Comparison of ENCODE assay signal across 8 cellular contexts in the genomic region with DNA sequence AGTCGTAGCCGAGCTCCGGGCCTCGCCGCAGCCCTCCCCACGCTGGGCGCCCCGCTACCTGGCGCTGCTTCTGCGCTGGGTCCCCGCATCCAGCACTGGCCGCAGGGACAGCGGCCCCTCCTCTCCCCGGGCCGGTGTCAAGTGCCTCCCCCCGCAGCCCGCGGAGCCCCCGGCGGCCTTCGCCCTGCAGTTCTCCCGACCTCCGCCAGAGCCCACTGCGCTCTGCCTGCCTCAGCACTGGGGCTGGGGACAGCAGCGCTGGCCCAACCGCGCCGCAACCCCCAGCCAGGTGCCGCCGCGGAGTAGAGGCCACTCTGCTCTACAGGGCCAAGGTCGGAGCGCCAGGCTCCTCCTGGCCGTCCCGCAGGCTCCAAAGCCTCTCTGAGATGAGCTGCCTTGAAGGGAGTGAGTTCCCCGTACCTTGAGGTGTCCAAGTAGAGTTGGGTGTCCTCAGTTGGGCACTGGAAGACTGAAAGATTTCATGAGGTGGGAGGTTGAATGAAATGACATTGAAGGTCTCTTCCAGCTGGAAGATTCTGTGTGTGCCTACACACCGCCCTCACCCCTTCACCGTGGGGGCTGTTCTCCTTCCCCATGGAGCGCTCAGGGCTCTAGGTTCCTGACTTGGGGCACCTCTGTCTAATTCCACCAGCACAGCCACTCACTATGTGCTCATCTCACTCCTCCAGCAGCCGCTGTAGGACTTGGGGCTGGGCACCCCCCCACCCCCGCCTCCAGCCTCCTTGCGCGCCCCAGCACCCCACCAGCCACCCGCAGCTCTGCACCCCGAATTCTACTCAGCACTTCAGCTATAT. TPM values are rescaled to one million over a fixed set of nuclear protein-coding genes. Genes with fewer than 3 reads are reported as not detected.
DNase-seq lines count a peak whose midpoint lies in the region; ATAC-seq and TF ChIP-seq lines count a peak whose summit lies in the region.

No MANE protein-coding gene starts in this region.

- H3K4me1 Mint-ChIP-seq in activated naive CD8-positive, alpha-beta T cell treated with anti-CD3 and anti-CD28 coated beads for 36 hours, result peaks cover 40% of the 10 kb centered on the region
- H3K4me1 Mint-ChIP-seq in osteocyte (ENCODE audit: unreplicated experiment), result peaks cover 18% of the 10 kb centered on the region

- peak; percentile 36 for DNase-seq in GM04504 (ENCODE audit: low read depth)
- peak; percentile 99 for DNase-seq in H7
- peak; percentile 71 for DNase-seq in M059J (ENCODE audit: low read depth)
- DNase-seq in activated naive CD8-positive, alpha-beta T cell treated with anti-CD3 and anti-CD28 coated beads for 36 hours, result peak; percentile 92
- DNase-seq in Right ventricle myocardium superior, result peak; percentile 88
- DNase-seq in osteocyte (ENCODE audit: extremely low spot score, unreplicated experiment), result peak; percentile 95

- H3K4me1 ChIP-seq in thymus (ENCODE audit: control insufficient read depth, insufficient read depth, low read length), result peaks cover 8% of the 10 kb centered on the region

- no peaks in the 10 kb centered on the region for H3K9me3 ChIP-seq in thymus (ENCODE audit: control insufficient read depth)

- peak; percentile 95 for ATAC-seq in SK-N-SH treated with all-trans-retinoic acid at 6 μM for 48 hours
- peak; percentile 87 for ATAC-seq in Right ventricle myocardium superior (ENCODE audit: poor library complexity)

- WGBS in thymus, result 21% methylated on average over 45 of the region's 45 CpGs

- peaks cover 3% of the 10 kb centered on the region for H3K36me3 Mint-ChIP-seq in activated naive CD8-positive, alpha-beta T cell treated with anti-CD3 and anti-CD28 coated beads for 36 hours
- H3K36me3 Mint-ChIP-seq in osteocyte (ENCODE audit: unreplicated experiment), result no peaks in the 10 kb centered on the region

- H3K9me3 Mint-ChIP-seq in activated naive CD8-positive, alpha-beta T cell treated with anti-CD3 and anti-CD28 coated beads for 36 hours, result no peaks in the 10 kb centered on the region
- H3K9me3 Mint-ChIP-seq in osteocyte (ENCODE audit: unreplicated experiment), result no peaks in the 10 kb centered on the region

- no peaks in the 10 kb centered on the region; the same call in 1 of the 2 replicates for H3K27me3 ChIP-seq in H7 (ENCODE audit: control insufficient read depth, insufficient read depth, low read length)
- no peaks in the 10 kb centered on the region for H3K27me3 ChIP-seq in thymus (ENCODE audit: control insufficient read depth, insufficient read depth)

- H3K4me3 ChIP-seq in H7 (ENCODE audit: insufficient read depth, low read depth, low read length) (peak overlapping the region; percentile 46), thymus (ENCODE audit: low read length) (peak overlapping the region; percentile 88)

- peak overlapping the region; percentile 81 for H3K4me3 Mint-ChIP-seq in activated naive CD8-positive, alpha-beta T cell treated with anti-CD3 and anti-CD28 coated beads for 36 hours
- peak overlapping the region; percentile 72 for H3K4me3 Mint-ChIP-seq in osteocyte (ENCODE audit: unreplicated experiment)

- TF ChIP-seq CTCF in osteocyte (IDR thresholded peaks at IDR 0.05), result peak; percentile 97

- H3K27ac Mint-ChIP-seq in activated naive CD8-positive, alpha-beta T cell treated with anti-CD3 and anti-CD28 coated beads for 36 hours, result peak overlapping the region; percentile 84
- H3K27ac Mint-ChIP-seq in osteocyte (ENCODE audit: unreplicated experiment), result no peak overlapping the region

- intact Hi-C loops in Right ventricle myocardium superior (cut with DNase I), result loop anchor here (2.0 kb wide), 1 partner anchor 180 kb away; no protein-coding TSS in a partner anchor

- no peak overlapping the region for H3K27ac ChIP-seq in thymus (ENCODE audit: low read depth)

- H3K36me3 ChIP-seq in H7 (replicated peaks; ENCODE audit: control insufficient read depth, insufficient read depth, low read length) (no peaks in the 10 kb centered on the region), thymus (ENCODE audit: control insufficient read depth, insufficient read depth) (no peaks in the 10 kb centered on the region)

- no peaks in the 10 kb centered on the region for H3K27me3 Mint-ChIP-seq in activated naive CD8-positive, alpha-beta T cell treated with anti-CD3 and anti-CD28 coated beads for 36 hours
- H3K27me3 Mint-ChIP-seq in osteocyte (ENCODE audit: unreplicated experiment), result no peaks in the 10 kb centered on the region

TF ChIP-seq in SK-N-SH treated with all-trans-retinoic acid at 6 μM for 48 hours, 23 proteins besides CTCF, POLR2A, EP300 and RAD21 (continues in another document):
- TF ChIP-seq TOX (CRISPR knock-in tag; IDR thresholded peaks at IDR 0.05; ENCODE audit: borderline replicate concordance), result no peak
- TF ChIP-seq RARB (CRISPR knock-in tag; IDR thresholded peaks at IDR 0.05), result no peak
- 0 out of 2 replicates have a peak, but pooled peaks have one; percentile 45 for TF ChIP-seq OSR1 (CRISPR knock-in tag; IDR thresholded peaks at IDR 0.05)
- TF ChIP-seq ZNF70 (CRISPR knock-in tag; IDR thresholded peaks at IDR 0.05), result peak; percentile 39; the same call in 1 of the 2 replicates
- 0 out of 2 replicates have a peak, but pooled peaks have one; percentile 41 for TF ChIP-seq ZFP30 (CRISPR knock-in tag; IDR thresholded peaks at IDR 0.05)
- TF ChIP-seq, protein P1, sequence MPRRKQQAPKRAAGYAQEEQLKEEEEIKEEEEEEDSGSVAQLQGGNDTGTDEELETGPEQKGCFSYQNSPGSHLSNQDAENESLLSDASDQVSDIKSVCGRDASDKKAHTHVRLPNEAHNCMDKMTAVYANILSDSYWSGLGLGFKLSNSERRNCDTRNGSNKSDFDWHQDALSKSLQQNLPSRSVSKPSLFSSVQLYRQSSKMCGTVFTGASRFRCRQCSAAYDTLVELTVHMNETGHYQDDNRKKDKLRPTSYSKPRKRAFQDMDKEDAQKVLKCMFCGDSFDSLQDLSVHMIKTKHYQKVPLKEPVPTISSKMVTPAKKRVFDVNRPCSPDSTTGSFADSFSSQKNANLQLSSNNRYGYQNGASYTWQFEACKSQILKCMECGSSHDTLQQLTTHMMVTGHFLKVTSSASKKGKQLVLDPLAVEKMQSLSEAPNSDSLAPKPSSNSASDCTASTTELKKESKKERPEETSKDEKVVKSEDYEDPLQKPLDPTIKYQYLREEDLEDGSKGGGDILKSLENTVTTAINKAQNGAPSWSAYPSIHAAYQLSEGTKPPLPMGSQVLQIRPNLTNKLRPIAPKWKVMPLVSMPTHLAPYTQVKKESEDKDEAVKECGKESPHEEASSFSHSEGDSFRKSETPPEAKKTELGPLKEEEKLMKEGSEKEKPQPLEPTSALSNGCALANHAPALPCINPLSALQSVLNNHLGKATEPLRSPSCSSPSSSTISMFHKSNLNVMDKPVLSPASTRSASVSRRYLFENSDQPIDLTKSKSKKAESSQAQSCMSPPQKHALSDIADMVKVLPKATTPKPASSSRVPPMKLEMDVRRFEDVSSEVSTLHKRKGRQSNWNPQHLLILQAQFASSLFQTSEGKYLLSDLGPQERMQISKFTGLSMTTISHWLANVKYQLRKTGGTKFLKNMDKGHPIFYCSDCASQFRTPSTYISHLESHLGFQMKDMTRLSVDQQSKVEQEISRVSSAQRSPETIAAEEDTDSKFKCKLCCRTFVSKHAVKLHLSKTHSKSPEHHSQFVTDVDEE (CRISPR knock-in tag; IDR thresholded peaks at IDR 0.05), result peak; percentile 76
- 0 out of 2 replicates have a peak, but pooled peaks have one; percentile 79 for TF ChIP-seq ZNF565 (CRISPR knock-in tag; conservative IDR thresholded peaks at IDR 0.05; ENCODE audit: low read depth)
- no peak for TF ChIP-seq ARNTL (CRISPR knock-in tag; IDR thresholded peaks at IDR 0.05; ENCODE audit: borderline replicate concordance, low read depth)
- TF ChIP-seq ISL1 (CRISPR knock-in tag; IDR thresholded peaks at IDR 0.05), result 0 out of 2 replicates have a peak, but pooled peaks have one; percentile 28
- 0 out of 2 replicates have a peak, but pooled peaks have one; percentile 62 for TF ChIP-seq POU6F1 (CRISPR knock-in tag; IDR thresholded peaks at IDR 0.05; ENCODE audit: borderline replicate concordance, low read depth)
- TF ChIP-seq, protein P2, sequence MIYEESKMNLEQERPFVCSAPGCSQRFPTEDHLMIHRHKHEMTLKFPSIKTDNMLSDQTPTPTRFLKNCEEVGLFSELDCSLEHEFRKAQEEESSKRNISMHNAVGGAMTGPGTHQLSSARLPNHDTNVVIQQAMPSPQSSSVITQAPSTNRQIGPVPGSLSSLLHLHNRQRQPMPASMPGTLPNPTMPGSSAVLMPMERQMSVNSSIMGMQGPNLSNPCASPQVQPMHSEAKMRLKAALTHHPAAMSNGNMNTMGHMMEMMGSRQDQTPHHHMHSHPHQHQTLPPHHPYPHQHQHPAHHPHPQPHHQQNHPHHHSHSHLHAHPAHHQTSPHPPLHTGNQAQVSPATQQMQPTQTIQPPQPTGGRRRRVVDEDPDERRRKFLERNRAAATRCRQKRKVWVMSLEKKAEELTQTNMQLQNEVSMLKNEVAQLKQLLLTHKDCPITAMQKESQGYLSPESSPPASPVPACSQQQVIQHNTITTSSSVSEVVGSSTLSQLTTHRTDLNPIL (CRISPR knock-in tag; IDR thresholded peaks at IDR 0.05; ENCODE audit: low read depth), result no peak
- TF ChIP-seq ZC3H10 (CRISPR knock-in tag; IDR thresholded peaks at IDR 0.05), result no peak
- TF ChIP-seq TCF4 (CRISPR knock-in tag; IDR thresholded peaks at IDR 0.05; ENCODE audit: borderline replicate concordance), result 0 out of 2 replicates have a peak, but pooled peaks have one; percentile 19
- peak; percentile 36; the same call in 1 of the 2 replicates for TF ChIP-seq ZNF8 (CRISPR knock-in tag; IDR thresholded peaks at IDR 0.05)
- TF ChIP-seq CSDC2 (CRISPR knock-in tag; IDR thresholded peaks at IDR 0.05), result peak; percentile 92
- TF ChIP-seq GLIS3 (CRISPR knock-in tag; IDR thresholded peaks at IDR 0.05), result peak; percentile 84; the same call in 1 of the 2 replicates

RNA-seq across cellular contexts. Expression of gene DNMT3A, which starts 0.9 kb away (rescaled TPM):
- total RNA-seq in H7 (2014; rRNA removed; shearing (Covaris generic)), result 48.6 and 63.1 TPM in 2 replicates
- 2.2 and 3.9 TPM in 2 replicates for total RNA-seq in M059J (2014; rRNA removed; shearing (Covaris generic))
- 10 to 100 TPM; 90.7 to 92.2 TPM for total RNA-seq in activated naive CD8-positive, alpha-beta T cell treated with anti-CD3 and anti-CD28 coated beads for 36 hours
- total RNA-seq in Right ventricle myocardium superior (20.2 TPM), osteocyte (80.2 and 85.2 TPM in 2 replicates)
- 22.7 TPM for polyA plus RNA-seq in thymus

Comparison
In these comparisons a context has a peak if more than half of its experiments do, and no peak if none do; other contexts are left out.
1. DNase-seq: peak in every context shown above with its lines; median percentile 99 in H7; 95 in osteocyte; 92 in activated naive CD8-positive, alpha-beta T cell treated with anti-CD3 and anti-CD28 coated beads for 36 hours; 88 in Right ventricle myocardium superior; 71 in M059J; 36 in GM04504.